17 cellular contexts compared by ENCODE assay signal in the genomic region with DNA sequence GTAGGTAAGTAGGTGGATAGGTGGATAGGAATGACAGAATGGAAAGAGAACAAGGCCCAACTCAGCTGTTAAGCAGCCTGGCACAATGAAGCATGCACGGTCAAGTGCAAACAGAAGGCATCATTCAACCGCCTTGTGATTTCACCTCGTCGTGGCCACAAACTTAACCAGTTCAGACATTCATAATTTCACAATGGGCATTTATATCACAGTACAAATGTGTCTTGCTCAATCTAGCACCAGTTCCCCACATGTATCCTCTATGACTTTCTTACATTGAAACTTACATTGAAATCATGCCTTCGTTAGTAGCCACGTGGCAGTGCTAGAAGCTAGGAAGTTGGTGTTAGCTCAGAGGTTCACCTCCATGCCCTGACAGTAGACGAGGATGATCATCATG.
DNase-seq lines count a peak whose midpoint lies in the region; ATAC-seq and TF ChIP-seq lines count a peak whose summit lies in the region.
"Had no signal": no experiment of that assay in that cellular context is flagged by ENCODE, and none has a peak within 500 bp of the region (broad histone marks: within the 10 kb centered on the region; RNA-seq: fewer than 3 reads in every experiment).

No MANE protein-coding gene starts in this region.

- H3K79me2 ChIP-seq in H9 (ENCODE audit: insufficient read depth, low read length) (no peaks in the 10 kb centered on the region), GM23248 (ENCODE audit: insufficient read depth) (no peaks in the 10 kb centered on the region)

- H3K36me3 Mint-ChIP-seq in H9 (ENCODE audit: insufficient read depth in 1 of 3, low read depth in 3 of 3): peaks cover 5 to 13% (median 9%) of the 10 kb centered on the region in 3 experiments; a peak in 6 of 7 replicates
- H3K36me3 Mint-ChIP-seq in effector memory CD8-positive, alpha-beta T cell (ENCODE audit: insufficient read depth): peaks cover 24% of the 10 kb centered on the region

- H3K14ac ChIP-seq in H9 (ENCODE audit: insufficient read depth, low read length): no peak overlapping the region; the same call in 1 of the 2 replicates

- no peak overlapping the region for H2BK20ac ChIP-seq in H9 (ENCODE audit: low read depth, low read length, poor library complexity, severe bottlenecking)

- POLR2A ChIA-PET in A673 (lab: Charles Lee; ENCODE audit: low non-redundant PET): no interaction called here

- no peak overlapping the region for H2AFZ ChIP-seq in H9 (ENCODE audit: low read length)
- H2AFZ ChIP-seq in GM23248: no peak overlapping the region

- H3K27me3 ChIP-seq in A673 (replicated peaks; ENCODE audit: insufficient read depth, low read depth, low read length, poor library complexity) (no peaks in the 10 kb centered on the region), H9 (ENCODE audit: insufficient read depth, low read length) (no peaks in the 10 kb centered on the region), iPS-20b (ENCODE audit: insufficient read depth, low read length) (no peaks in the 10 kb centered on the region), GM23248 (replicated peaks; ENCODE audit: insufficient read depth) (no peaks in the 10 kb centered on the region), MG63 (no peaks in the 10 kb centered on the region)
- H3K27me3 ChIP-seq: foreskin keratinocyte, Peyer's patch, transverse colon had no signal

- H3K4me3 ChIP-seq in A673 (ENCODE audit: low read depth, low read length, poor library complexity, severe bottlenecking) (no peak overlapping the region), iPS-20b (ENCODE audit: low read length) (no peak overlapping the region), GM23248 (no peak overlapping the region), MG63 (no peak overlapping the region)
- H3K4me3 ChIP-seq: Peyer's patch, psoas muscle, transverse colon had no signal

- CTCF ChIA-PET in A673 (lab: Charles Lee): no interaction called here

- H2BK120ac ChIP-seq in H9 (ENCODE audit: low read depth, low read length, poor library complexity, severe bottlenecking): no peak overlapping the region

- H3K4ac ChIP-seq in H9 (ENCODE audit: low read depth, low read length): no peak overlapping the region

- H3F3A ChIP-seq in GM23248 (ENCODE audit: insufficient read depth): peaks cover 2% of the 10 kb centered on the region

- no peaks in the 10 kb centered on the region for H3K27me3 Mint-ChIP-seq in H9 (ENCODE audit: low read depth)
- H3K27me3 Mint-ChIP-seq in effector memory CD8-positive, alpha-beta T cell: no peaks in the 10 kb centered on the region

- H2AK5ac ChIP-seq in H9 (ENCODE audit: insufficient read length, low read length): no peak overlapping the region

- peak overlapping the region; percentile 37 for H3T11ph ChIP-seq in H9 (ENCODE audit: low read length)

- H2BK12ac ChIP-seq in H9 (ENCODE audit: insufficient read length, low read depth, low read length): no peak overlapping the region

- intact Hi-C loops in A673 (cut with micrococcal nuclease; ENCODE audit: unreplicated experiment): no loop called here

- H3K9me2 ChIP-seq in GM23248 (ENCODE audit: insufficient read depth): no peaks in the 10 kb centered on the region

- no peaks in the 10 kb centered on the region for H3K79me1 ChIP-seq in H9 (ENCODE audit: insufficient read depth, low read depth, low read length, poor library complexity, severe bottlenecking)

- peak overlapping the region; percentile 73 for H3K27ac ChIP-seq in A673 (ENCODE audit: low read depth, low read length, poor library complexity, severe bottlenecking)
- peak overlapping the region; percentile 24 for H3K27ac ChIP-seq in H9 (ENCODE audit: insufficient read length, low read depth, low read length)
- peak overlapping the region; percentile 92 for H3K27ac ChIP-seq in iPS-20b (ENCODE audit: low read length)
- H3K27ac ChIP-seq in GM23248: no peak overlapping the region
- H3K27ac ChIP-seq: foreskin keratinocyte, psoas muscle had no signal

- WGBS in H9 (ENCODE audit: extremely low coverage, insufficient read length, low lambda C conversion rate): no CpG with 5 or more reads among the region's 7 CpGs
- WGBS in GM23248 (ENCODE audit: low coverage in 1 of 2, low lambda C conversion rate in 2 of 2, missing lambda C conversion rate in 2 of 2), 2 experiments: 89 to 92% methylated on average over 7 of the region's 7 CpGs

- no peaks in the 10 kb centered on the region for H3K23me2 ChIP-seq in H9 (ENCODE audit: insufficient read length, low read depth, low read length, poor library complexity, severe bottlenecking)

- H4K8ac ChIP-seq in H9 (replicated peaks; ENCODE audit: insufficient read length, low read depth, low read length): no peak overlapping the region

- ATAC-seq in GM18520 (IDR thresholded peaks at IDR 0.05; ENCODE audit: unreplicated experiment): no peak
- ATAC-seq in effector memory CD8-positive, alpha-beta T cell (replicated peaks): no peak
- ATAC-seq: foreskin keratinocyte had no signal

- in situ Hi-C loops in GM23248 (cut with MboI): no loop called here

- no peak overlapping the region for H3K4me2 ChIP-seq in H9 (ENCODE audit: insufficient read depth, insufficient read length, low read length)
- H3K4me2 ChIP-seq in GM23248 (ENCODE audit: unreplicated experiment): no peak overlapping the region

- TF ChIP-seq CTCF in A673 (conservative IDR thresholded peaks at IDR 0.05; ENCODE audit: low read depth, low read length) (no peak), H9 (conservative IDR thresholded peaks at IDR 0.05) (no peak)

- H3K36me3 ChIP-seq in A673 (ENCODE audit: insufficient read depth, low read length, poor library complexity, severe bottlenecking): peaks cover 5% of the 10 kb centered on the region
- H3K36me3 ChIP-seq in iPS-20b (ENCODE audit: insufficient read depth, low read depth, low read length): no peaks in the 10 kb centered on the region
- peaks cover 14% of the 10 kb centered on the region; the same call in 1 of the 2 replicates for H3K36me3 ChIP-seq in GM23248 (ENCODE audit: low read depth)
- H3K36me3 ChIP-seq in MG63: no peaks in the 10 kb centered on the region
- H3K36me3 ChIP-seq: transverse colon had no signal

- H3K23ac ChIP-seq in H9 (ENCODE audit: insufficient read length, low read depth, low read length): no peak overlapping the region

- peaks cover 37 to 59% of the 10 kb centered on the region in 2 experiments for H3K4me1 Mint-ChIP-seq in H9
- H3K4me1 Mint-ChIP-seq in effector memory CD8-positive, alpha-beta T cell (ENCODE audit: low read depth in 2 of 2): peaks cover 0 to 14% of the 10 kb centered on the region in 2 donors

- H2BK15ac ChIP-seq in H9 (ENCODE audit: low read depth, low read length): no peak overlapping the region

- no peaks in the 10 kb centered on the region for H4K20me1 ChIP-seq in H9 (ENCODE audit: control insufficient read depth, insufficient read depth, insufficient read length)
- H4K20me1 ChIP-seq in GM23248 (ENCODE audit: insufficient read depth): no peaks in the 10 kb centered on the region

- H3K9ac ChIP-seq in H9 (ENCODE audit: extremely low read depth, insufficient read length, low read length): no peak overlapping the region
- H3K9ac ChIP-seq in iPS-20b (ENCODE audit: low read depth, low read length): no peak overlapping the region
- H3K9ac ChIP-seq in GM23248: no peak overlapping the region

- H3K56ac ChIP-seq in H9 (ENCODE audit: insufficient read length, low read depth, low read length): no peak overlapping the region

- peak overlapping the region in 2 of 3 experiments; percentile 16 to 81; a peak in 3 of 7 replicates for H3K27ac Mint-ChIP-seq in H9
- no peak overlapping the region for H3K27ac Mint-ChIP-seq in effector memory CD8-positive, alpha-beta T cell
- H3K27ac Mint-ChIP-seq: activated T-helper 2 cell treated with anti-CD3 and anti-CD28 coated beads, Interferon-gamma antibody, Interleukin-2, Interleukin-4, amounts not matched to agents 10 μg/mL and 5 μg/mL and 100 μg/mL, durations not matched to agents 14 hours and 24 hours and 36 hours; T-helper 1 cell treated with Interleukin-12 subunit alpha and Interleukin-12 subunit beta and Interleukin-4 antibody, amounts not matched to agents 30 μg/mL and 1 μg/mL, for 36 hours had no signal

- H3K18ac ChIP-seq in H9 (ENCODE audit: insufficient read length, low read depth, low read length): peak overlapping the region; percentile 21

- H3K4me1 ChIP-seq in A673 (ENCODE audit: insufficient read depth, low read length, poor library complexity, severe bottlenecking) (peaks cover 54% of the 10 kb centered on the region), H9 (ENCODE audit: insufficient read depth, low read length) (peaks cover 20% of the 10 kb centered on the region; the same call in 1 of the 2 replicates), iPS-20b (ENCODE audit: insufficient read depth, low read length) (peaks cover 21% of the 10 kb centered on the region), GM23248 (ENCODE audit: insufficient read depth) (no peaks in the 10 kb centered on the region)
- H3K4me1 ChIP-seq: foreskin keratinocyte had no signal

- DNase-seq in A673 (ENCODE audit: low spot score) (no peak), H9 (no peak), SKM-1 treated with dmso at 0.1 percent for 144 hours (lab: John Stamatoyannopoulos, UW; ENCODE audit: unreplicated experiment) (peak; percentile 71), GM23248 (no peak), MG63 (no peak)
- no peak for DNase-seq in effector memory CD8-positive, alpha-beta T cell
- DNase-seq: effector CD4-positive, alpha-beta T cell; foreskin keratinocyte; NCI-H1048; Peyer's patch; psoas muscle; stimulated activated CD8-positive, alpha-beta memory T cell treated with anti-CD3 and anti-CD28 coated beads, Interleukin-4, amount 100 ng/mL, for 48 hours; transverse colon had no signal

- no TSS peak for BruUV-seq in A673 (replicated peaks; lab: Mats Ljungman, UMichigan)

- no peak overlapping the region for H4K5ac ChIP-seq in H9 (ENCODE audit: insufficient read length, low read depth, low read length)

- no peaks in the 10 kb centered on the region for H3K9me3 ChIP-seq in A673 (ENCODE audit: low read depth, low read length, poor library complexity, severe bottlenecking)
- H3K9me3 ChIP-seq in H9 (ENCODE audit: control insufficient read depth, low read depth, low read length): no peaks in the 10 kb centered on the region
- no peaks in the 10 kb centered on the region for H3K9me3 ChIP-seq in iPS-20b (ENCODE audit: insufficient read depth, low read depth, low read length)
- H3K9me3 ChIP-seq in GM23248 (ENCODE audit: low read depth): no peaks in the 10 kb centered on the region
- no peaks in the 10 kb centered on the region for H3K9me3 ChIP-seq in MG63
- H3K9me3 ChIP-seq: Peyer's patch, psoas muscle, transverse colon had no signal

- no peak overlapping the region for H3K4me3 Mint-ChIP-seq in H9
- H3K4me3 Mint-ChIP-seq in effector memory CD8-positive, alpha-beta T cell: no peak overlapping the region
- H3K4me3 Mint-ChIP-seq: T-helper 1 cell treated with Interleukin-12 subunit alpha and Interleukin-12 subunit beta and Interleukin-4 antibody, amounts not matched to agents 30 μg/mL and 1 μg/mL, for 36 hours had no signal

- H4K91ac ChIP-seq in H9 (ENCODE audit: insufficient read length, low read depth, low read length): no peak overlapping the region

- no peak overlapping the region for H2BK5ac ChIP-seq in H9 (ENCODE audit: insufficient read length, low read length)

- H3K9me3 Mint-ChIP-seq in H9: no peaks in the 10 kb centered on the region
- no peaks in the 10 kb centered on the region for H3K9me3 Mint-ChIP-seq in effector memory CD8-positive, alpha-beta T cell
- H3K9me3 Mint-ChIP-seq: activated T-helper 2 cell treated with anti-CD3 and anti-CD28 coated beads, Interferon-gamma antibody, Interleukin-2, Interleukin-4, amounts not matched to agents 10 μg/mL and 5 μg/mL and 100 μg/mL, durations not matched to agents 14 hours and 24 hours and 36 hours; T-helper 1 cell treated with Interleukin-12 subunit alpha and Interleukin-12 subunit beta and Interleukin-4 antibody, amounts not matched to agents 30 μg/mL and 1 μg/mL, for 36 hours had no signal

Comparison
In these comparisons a context has a peak if more than half of its experiments do, and no peak if none do; other contexts are left out.
1. H3K27ac Mint-ChIP-seq: peak in H9 (2 of 3); none in effector memory CD8-positive, alpha-beta T cell (0 of 2).